Comparison of ENCODE assay signal across 8 cellular contexts in the genomic region with DNA sequence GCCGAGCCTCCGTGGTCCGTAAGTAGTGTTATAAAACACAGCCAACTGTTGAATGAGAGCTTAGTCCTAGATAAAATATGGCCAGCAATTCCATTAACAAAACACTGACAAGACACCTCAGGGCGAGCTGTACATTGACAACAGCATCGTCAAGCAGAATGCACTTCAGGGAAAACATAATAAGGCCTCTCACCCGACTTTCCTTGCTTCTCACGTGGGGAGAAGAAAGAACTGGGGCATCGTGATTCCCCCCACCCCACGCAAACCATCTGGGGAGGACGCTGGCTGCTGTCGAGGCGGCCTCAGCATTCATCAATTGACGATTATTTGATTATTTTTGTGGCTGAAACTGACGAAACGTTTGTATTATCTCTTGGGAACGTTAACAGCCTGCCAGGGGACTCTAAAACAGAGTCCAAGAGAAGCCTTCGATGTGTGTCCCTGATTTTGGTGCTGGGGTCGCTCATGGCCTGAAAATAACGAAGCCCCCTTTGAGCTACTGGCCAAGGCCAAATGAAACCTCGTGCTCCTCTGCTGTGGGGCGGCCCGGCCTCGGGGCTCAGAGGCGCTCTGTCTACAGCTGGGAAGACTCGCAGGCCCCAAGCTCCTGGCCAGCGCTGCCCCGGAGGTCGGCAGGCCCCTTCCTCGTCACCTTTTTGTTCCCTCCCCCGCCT. TPM values are rescaled to one million over a fixed set of nuclear protein-coding genes. Genes with fewer than 3 reads are reported as not detected.
DNase-seq lines count a peak whose midpoint lies in the region; ATAC-seq and FAIRE-seq lines count a peak whose summit lies in the region.

No MANE protein-coding gene starts in this region.

- H3K9me3 Mint-ChIP-seq in activated T-helper 17 cell treated with anti-CD3 and anti-CD28 coated beads, Interleukin-2, amount 50 U/mL, for 72 hours = no peaks in the 10 kb centered on the region
- no peaks in the 10 kb centered on the region for H3K9me3 Mint-ChIP-seq in stimulated activated naive B cell treated with anti-CD40 and anti-IgM and Interleukin-4, amounts not matched to agents 10 μg/mL and 1 μg/mL and 100 μg/mL, for 72 hours

- no peak for FAIRE-seq in GM19239 (lab: Jason Lieb, UNC)

- no peak for DNase-seq in stimulated activated naive B cell treated with anti-CD40 and anti-IgM and Interleukin-4, amounts not matched to agents 10 μg/mL and 1 μg/mL and 100 μg/mL, for 72 hours
- DNase-seq in GM19239 (ENCODE audit: insufficient read length, low spot score) (no peak), NCI-H524 (lab: John Stamatoyannopoulos, UW) (no peak), CD1c-positive myeloid dendritic cell (ENCODE audit: extremely low spot score) (no peak)

- H3K36me3 Mint-ChIP-seq in activated T-helper 17 cell treated with anti-CD3 and anti-CD28 coated beads, Interleukin-2, amount 50 U/mL, for 72 hours (ENCODE audit: low read depth) = peaks cover 43% of the 10 kb centered on the region
- H3K36me3 Mint-ChIP-seq in stimulated activated naive B cell treated with anti-CD40 and anti-IgM and Interleukin-4, amounts not matched to agents 10 μg/mL and 1 μg/mL and 100 μg/mL, for 72 hours = peaks cover 10 to 15% of the 10 kb centered on the region in 2 donors

- H3K4me3 ChIP-seq in iPS-11a (ENCODE audit: low read depth, low read length) = peak overlapping the region; percentile 95

- H3K27ac Mint-ChIP-seq in activated T-helper 17 cell treated with anti-CD3 and anti-CD28 coated beads, Interleukin-2, amount 50 U/mL, for 72 hours = peak overlapping the region; percentile 100
- H3K27ac Mint-ChIP-seq in stimulated activated naive B cell treated with anti-CD40 and anti-IgM and Interleukin-4, amounts not matched to agents 10 μg/mL and 1 μg/mL and 100 μg/mL, for 72 hours = peak overlapping the region; percentile 99

- no peaks in the 10 kb centered on the region for H3K27me3 Mint-ChIP-seq in activated T-helper 17 cell treated with anti-CD3 and anti-CD28 coated beads, Interleukin-2, amount 50 U/mL, for 72 hours
- H3K27me3 Mint-ChIP-seq in stimulated activated naive B cell treated with anti-CD40 and anti-IgM and Interleukin-4, amounts not matched to agents 10 μg/mL and 1 μg/mL and 100 μg/mL, for 72 hours = no peaks in the 10 kb centered on the region

- ATAC-seq in GM19023 (IDR thresholded peaks at IDR 0.05; ENCODE audit: unreplicated experiment) = peak; percentile 39
- peak; percentile 25 for ATAC-seq in HG02943 (IDR thresholded peaks at IDR 0.05; ENCODE audit: low read depth, unreplicated experiment)
- peak; percentile 40 for ATAC-seq in activated T-helper 17 cell treated with anti-CD3 and anti-CD28 coated beads, Interleukin-2, amount 50 U/mL, for 72 hours (replicated peaks)
- peak; percentile 48 to 50 for ATAC-seq in stimulated activated naive B cell treated with anti-CD40 and anti-IgM and Interleukin-4, amounts not matched to agents 10 μg/mL and 1 μg/mL and 100 μg/mL, for 72 hours (replicated peaks)

- peaks cover 11% of the 10 kb centered on the region for H3K4me1 Mint-ChIP-seq in activated T-helper 17 cell treated with anti-CD3 and anti-CD28 coated beads, Interleukin-2, amount 50 U/mL, for 72 hours
- H3K4me1 Mint-ChIP-seq in stimulated activated naive B cell treated with anti-CD40 and anti-IgM and Interleukin-4, amounts not matched to agents 10 μg/mL and 1 μg/mL and 100 μg/mL, for 72 hours = peaks cover 15 to 27% of the 10 kb centered on the region in 2 donors

- H3K4me3 Mint-ChIP-seq in activated T-helper 17 cell treated with anti-CD3 and anti-CD28 coated beads, Interleukin-2, amount 50 U/mL, for 72 hours = peak overlapping the region; percentile 100
- H3K4me3 Mint-ChIP-seq in stimulated activated naive B cell treated with anti-CD40 and anti-IgM and Interleukin-4, amounts not matched to agents 10 μg/mL and 1 μg/mL and 100 μg/mL, for 72 hours = peak overlapping the region; percentile 96 to 99

RNA-seq across cellular contexts. Expression of gene GDF9, which starts 0.5 kb away (rescaled TPM):
- under 1 TPM; 0.26 to 0.69 TPM for total RNA-seq in activated T-helper 17 cell treated with anti-CD3 and anti-CD28 coated beads, Interleukin-2, amount 50 U/mL, for 72 hours

RNA-seq across cellular contexts. Expression of gene UQCRQ, which starts 0.6 kb away (rescaled TPM):
- total RNA-seq in activated T-helper 17 cell treated with anti-CD3 and anti-CD28 coated beads, Interleukin-2, amount 50 U/mL, for 72 hours = 100 to 1,000 TPM; 219 to 408 TPM

RNA-seq across cellular contexts. Expression of gene LEAP2, which starts 7.7 kb away (rescaled TPM):
- 1 to 10 TPM; 1.8 to 2.9 TPM for total RNA-seq in activated T-helper 17 cell treated with anti-CD3 and anti-CD28 coated beads, Interleukin-2, amount 50 U/mL, for 72 hours

RNA-seq across cellular contexts. Expression of gene SHROOM1, which starts 35.4 kb away (rescaled TPM):
- total RNA-seq in activated T-helper 17 cell treated with anti-CD3 and anti-CD28 coated beads, Interleukin-2, amount 50 U/mL, for 72 hours = 1 to 10 TPM in 1 of 2 donors, under 1 TPM in 1; 0.54 to 3.4 TPM

RNA-seq across cellular contexts. Expression of gene SOWAHA, which starts 52.7 kb away (rescaled TPM):
- total RNA-seq in activated T-helper 17 cell treated with anti-CD3 and anti-CD28 coated beads, Interleukin-2, amount 50 U/mL, for 72 hours = not detected
